2 cellular contexts compared by ENCODE assay signal in genomic region chr2:217928324-217929293, GRCh38.
TF ChIP-seq lines count a peak whose summit lies in the region.

No MANE protein-coding gene starts in this region.

TF ChIP-seq in H1, 55 proteins besides CTCF, POLR2A, EP300 and RAD21 (continued from another document):
- TF ChIP-seq, protein P1, sequence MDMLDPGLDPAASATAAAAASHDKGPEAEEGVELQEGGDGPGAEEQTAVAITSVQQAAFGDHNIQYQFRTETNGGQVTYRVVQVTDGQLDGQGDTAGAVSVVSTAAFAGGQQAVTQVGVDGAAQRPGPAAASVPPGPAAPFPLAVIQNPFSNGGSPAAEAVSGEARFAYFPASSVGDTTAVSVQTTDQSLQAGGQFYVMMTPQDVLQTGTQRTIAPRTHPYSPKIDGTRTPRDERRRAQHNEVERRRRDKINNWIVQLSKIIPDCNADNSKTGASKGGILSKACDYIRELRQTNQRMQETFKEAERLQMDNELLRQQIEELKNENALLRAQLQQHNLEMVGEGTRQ (IDR thresholded peaks at IDR 0.05; ENCODE audit: low read length): no peak
- no peak for TF ChIP-seq ASH2L (IDR thresholded peaks at IDR 0.05; ENCODE audit: low read length)
- TF ChIP-seq EGR1 (IDR thresholded peaks at IDR 0.05; ENCODE audit: borderline replicate concordance, low read depth, low read length): no peak
- TF ChIP-seq, protein P2, sequence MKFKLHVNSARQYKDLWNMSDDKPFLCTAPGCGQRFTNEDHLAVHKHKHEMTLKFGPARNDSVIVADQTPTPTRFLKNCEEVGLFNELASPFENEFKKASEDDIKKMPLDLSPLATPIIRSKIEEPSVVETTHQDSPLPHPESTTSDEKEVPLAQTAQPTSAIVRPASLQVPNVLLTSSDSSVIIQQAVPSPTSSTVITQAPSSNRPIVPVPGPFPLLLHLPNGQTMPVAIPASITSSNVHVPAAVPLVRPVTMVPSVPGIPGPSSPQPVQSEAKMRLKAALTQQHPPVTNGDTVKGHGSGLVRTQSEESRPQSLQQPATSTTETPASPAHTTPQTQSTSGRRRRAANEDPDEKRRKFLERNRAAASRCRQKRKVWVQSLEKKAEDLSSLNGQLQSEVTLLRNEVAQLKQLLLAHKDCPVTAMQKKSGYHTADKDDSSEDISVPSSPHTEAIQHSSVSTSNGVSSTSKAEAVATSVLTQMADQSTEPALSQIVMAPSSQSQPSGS (IDR thresholded peaks at IDR 0.05; ENCODE audit: low read length): no peak
- TF ChIP-seq KDM4A (IDR thresholded peaks at IDR 0.05; ENCODE audit: low read depth, low read length, severe bottlenecking): no peak
TF ChIP-seq in H1: peak in this region for 0.

TF ChIP-seq in GM12891, 5 proteins besides CTCF, POLR2A, EP300 and RAD21:
- TF ChIP-seq PAX5 (IDR thresholded peaks at IDR 0.05; ENCODE audit: insufficient read depth, low read length, severe bottlenecking) (no peak), POU2F2 (IDR thresholded peaks at IDR 0.05; ENCODE audit: low read depth, low read length) (no peak), TAF1 (IDR thresholded peaks at IDR 0.05; ENCODE audit: low read depth, low read length) (no peak), POLR2AphosphoS5 (IDR thresholded peaks at IDR 0.05; ENCODE audit: low read depth, low read length) (no peak), SPI1 (IDR thresholded peaks at IDR 0.05; ENCODE audit: low read depth, low read length) (no peak)
